ENCODE assay signal across 7 cellular contexts in genomic region chr17:30969989-30970680, GRCh38. TPM values are rescaled to one million over a fixed set of nuclear protein-coding genes. Genes with fewer than 3 reads are reported as not detected.
DNase-seq lines count a peak whose midpoint lies in the region; ATAC-seq and TF ChIP-seq lines count a peak whose summit lies in the region.

No MANE protein-coding gene starts in this region.

- H3K27ac ChIP-seq in brain microvascular endothelial cell: peak overlapping the region; percentile 82

- in situ Hi-C loops in brain microvascular endothelial cell (cut with HindIII; ENCODE audit: low pct_ligation_motif_present, low sequenced_read_pairs): no loop called here

- peaks cover 19% of the 10 kb centered on the region for H3K27me3 Mint-ChIP-seq in stimulated activated naive CD8-positive, alpha-beta T cell treated with anti-CD3 and anti-CD28 coated beads, Interleukin-15, amount 100 ng/mL, for 72 hours

- no peak for TF ChIP-seq CTCF in brain microvascular endothelial cell (IDR thresholded peaks at IDR 0.05; ENCODE audit: low read depth, low read length, missing control alignments)

- peak; percentile 7 for DNase-seq in NCI-H460 (ENCODE audit: extremely low read depth, low read depth)
- DNase-seq in brain microvascular endothelial cell: no peak
- DNase-seq in kidney glomerular epithelial cell (lab: John Stamatoyannopoulos, UW): peak; percentile 46
- peak; percentile 24 to 33 for DNase-seq in stimulated activated naive CD8-positive, alpha-beta T cell treated with anti-CD3 and anti-CD28 coated beads, Interleukin-15, amount 100 ng/mL, for 72 hours
- no peak for DNase-seq in NCI-H2081 treated with DMSO at 0.1 percent for 48 hours (lab: John Stamatoyannopoulos, UW)
- DNase-seq in dedifferentiated amniotic fluid mesenchymal stem cell (ENCODE audit: extremely low spot score): no peak

- H3K4me3 ChIP-seq in brain microvascular endothelial cell (ENCODE audit: low read depth, low read length): peak overlapping the region; percentile 67

- peaks cover 39% of the 10 kb centered on the region for H3K4me1 Mint-ChIP-seq in stimulated activated naive CD8-positive, alpha-beta T cell treated with anti-CD3 and anti-CD28 coated beads, Interleukin-15, amount 100 ng/mL, for 72 hours

- ATAC-seq in GM18907 (IDR thresholded peaks at IDR 0.05; ENCODE audit: unreplicated experiment): peak; percentile 32
- peak; percentile 10 for ATAC-seq in stimulated activated naive CD8-positive, alpha-beta T cell treated with anti-CD3 and anti-CD28 coated beads, Interleukin-15, amount 100 ng/mL, for 72 hours

- H3K27ac Mint-ChIP-seq in stimulated activated naive CD8-positive, alpha-beta T cell treated with anti-CD3 and anti-CD28 coated beads, Interleukin-15, amount 100 ng/mL, for 72 hours: peak overlapping the region; percentile 93 to 99

- peak overlapping the region; percentile 94 to 95 for H3K4me3 Mint-ChIP-seq in stimulated activated naive CD8-positive, alpha-beta T cell treated with anti-CD3 and anti-CD28 coated beads, Interleukin-15, amount 100 ng/mL, for 72 hours

- H3K9me3 Mint-ChIP-seq in stimulated activated naive CD8-positive, alpha-beta T cell treated with anti-CD3 and anti-CD28 coated beads, Interleukin-15, amount 100 ng/mL, for 72 hours: peaks cover 0 to 5% of the 10 kb centered on the region in 2 donors

- no peaks in the 10 kb centered on the region for H3K27me3 ChIP-seq in brain microvascular endothelial cell (replicated peaks)

- no peaks in the 10 kb centered on the region for H3K36me3 ChIP-seq in brain microvascular endothelial cell (replicated peaks)

RNA-seq across cellular contexts. Expression of gene RNF135, which starts 0.7 kb away (rescaled TPM):
- 27.0 and 27.3 TPM in 2 replicates for total RNA-seq in NCI-H460 (2014; rRNA removed; shearing (Covaris generic))
- 20.5 and 24.0 TPM in 2 replicates for polyA plus RNA-seq in NCI-H460 (2014; cell fraction: nucleus; rRNA removed)

RNA-seq across cellular contexts. Expression of gene ADAP2, which starts 48.4 kb away (rescaled TPM):
- 1.2 and 1.3 TPM in 2 replicates for total RNA-seq in NCI-H460 (2014; rRNA removed; shearing (Covaris generic))
- polyA plus RNA-seq in NCI-H460 (2014; cell fraction: nucleus; rRNA removed): 0.81 and 1.1 TPM in 2 replicates

Comparison
In these comparisons a context has a peak if more than half of its experiments do, and no peak if none do; other contexts are left out.
1. DNase-seq: peak in NCI-H460 (single experiment), kidney glomerular epithelial cell (single experiment) and stimulated activated naive CD8-positive, alpha-beta T cell treated with anti-CD3 and anti-CD28 coated beads, Interleukin-15, amount 100 ng/mL, for 72 hours (2 of 2); none in brain microvascular endothelial cell (single experiment), NCI-H2081 treated with DMSO at 0.1 percent for 48 hours (single experiment) and dedifferentiated amniotic fluid mesenchymal stem cell (single experiment).